In the genomic region with DNA sequence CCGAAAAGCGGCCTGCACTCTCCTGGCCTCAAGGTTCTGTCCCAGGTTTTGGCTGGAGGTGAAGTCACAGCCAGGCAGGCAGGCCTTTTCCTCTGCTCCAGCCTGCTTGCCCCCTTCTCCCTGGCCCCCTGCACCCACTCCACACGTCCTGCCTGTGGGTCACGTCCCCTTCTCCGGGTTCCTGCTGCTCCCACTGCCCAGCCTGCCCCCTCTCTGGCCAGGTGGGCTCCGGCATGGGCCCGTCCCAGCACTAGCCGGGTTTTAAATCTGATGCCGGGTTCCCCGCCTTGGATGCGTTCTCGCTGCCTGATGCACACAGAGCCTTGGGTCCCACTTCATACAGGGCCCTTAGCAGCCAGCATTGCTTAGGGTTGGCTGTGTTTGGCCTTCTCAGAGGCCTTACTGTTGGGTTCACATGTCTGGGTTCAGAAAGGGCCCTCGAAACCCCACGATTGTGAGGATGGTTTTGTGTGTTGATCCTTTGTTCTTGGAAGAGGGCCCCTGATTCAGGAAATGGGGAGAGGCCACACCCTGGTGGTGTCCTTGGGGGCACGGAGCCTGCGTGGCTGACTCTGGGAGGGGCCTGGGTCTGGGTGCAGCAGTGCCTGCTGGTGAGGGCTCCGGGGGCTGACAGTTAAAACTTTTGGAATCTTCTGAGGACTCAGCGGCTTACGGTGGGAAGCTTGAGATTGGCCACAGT, we compare ENCODE assay signal across 29 cellular contexts. TPM values are rescaled to one million over a fixed set of nuclear protein-coding genes. Genes with fewer than 3 reads are reported as not detected.
"Had no signal": no experiment of that assay in that cellular context is flagged by ENCODE, and none has a peak within 500 bp of the region (broad histone marks: within the 10 kb centered on the region; RNA-seq: fewer than 3 reads in every experiment).

No MANE protein-coding gene starts in this region.

- H3K4me3 ChIP-seq: coronary artery, esophagus muscularis mucosa, gastroesophageal sphincter, heart left ventricle, hepatocyte, mucosa of descending colon, psoas muscle, sigmoid colon, stomach, thyroid gland had no signal

- H3K27me3 ChIP-seq: thyroid gland had no signal

- DNase-seq: dermis blood vessel endothelial cell; effector memory CD4-positive, alpha-beta T cell; foreskin keratinocyte; heart left ventricle; kidney; mesenchymal stem cell; mucosa of descending colon; naive B cell; nucleus accumbens; psoas muscle; sigmoid colon; stimulated activated CD4-positive, alpha-beta T cell treated with anti-CD3 and anti-CD28 coated beads, Interleukin-2, amount 100 ng/mL, for 24 hours; stimulated activated CD4-positive, alpha-beta T cell treated with anti-CD3 and anti-CD28 coated beads, Interleukin-4, amount 100 ng/mL, for 24 hours; stimulated activated naive CD4-positive, alpha-beta T cell treated with Interleukin-2 at 50 U/mL for 16 hours; stomach; thyroid gland; trophoblast cell had no signal

- H3K9me3 ChIP-seq: esophagus muscularis mucosa, gastroesophageal sphincter, heart left ventricle, mucosa of descending colon, psoas muscle, sigmoid colon, stomach, thyroid gland had no signal

- H3K4me1 ChIP-seq: foreskin keratinocyte, heart left ventricle, psoas muscle had no signal

- H3K36me3 ChIP-seq: esophagus muscularis mucosa, gastroesophageal sphincter, heart left ventricle, sigmoid colon, stomach, thyroid gland had no signal

- H3K27ac ChIP-seq: coronary artery, esophagus muscularis mucosa, foreskin keratinocyte, gastroesophageal sphincter, heart left ventricle, hepatocyte, psoas muscle, sigmoid colon, stomach, thyroid gland had no signal

- H3K4me2 ChIP-seq: hepatocyte had no signal

RNA-seq across cellular contexts. Expression of a gene that starts 6.0 kb away (rescaled TPM):
- total RNA-seq: dermis blood vessel endothelial cell; endothelial cell of umbilical vein; foreskin keratinocyte; lung microvascular endothelial cell; natural killer cell treated with Interleukin-12 subunit alpha and Interleukin-12 subunit beta and Interleukin-15 and Interleukin-18, amount 100 ng/mL, for 72 hours; psoas muscle had no signal
- polyA plus RNA-seq: endothelial cell of umbilical vein, foreskin keratinocyte had no signal

RNA-seq across cellular contexts. Expression of a gene that starts 18.3 kb away (rescaled TPM):
- total RNA-seq: dermis blood vessel endothelial cell; endothelial cell of umbilical vein; epithelial cell of proximal tubule; esophagus muscularis mucosa; foreskin keratinocyte; gastroesophageal sphincter; kidney; left lobe of liver; liver; lung microvascular endothelial cell; natural killer cell treated with Interleukin-12 subunit alpha and Interleukin-12 subunit beta and Interleukin-15 and Interleukin-18, amount 100 ng/mL, for 72 hours; psoas muscle; renal cortical epithelial cell; subcutaneous adipose tissue; thyroid gland had no signal
- polyA plus RNA-seq: endothelial cell of umbilical vein, foreskin keratinocyte, heart left ventricle, liver, psoas muscle had no signal
